ENCODE assay signal across 17 cellular contexts in the genomic region with DNA sequence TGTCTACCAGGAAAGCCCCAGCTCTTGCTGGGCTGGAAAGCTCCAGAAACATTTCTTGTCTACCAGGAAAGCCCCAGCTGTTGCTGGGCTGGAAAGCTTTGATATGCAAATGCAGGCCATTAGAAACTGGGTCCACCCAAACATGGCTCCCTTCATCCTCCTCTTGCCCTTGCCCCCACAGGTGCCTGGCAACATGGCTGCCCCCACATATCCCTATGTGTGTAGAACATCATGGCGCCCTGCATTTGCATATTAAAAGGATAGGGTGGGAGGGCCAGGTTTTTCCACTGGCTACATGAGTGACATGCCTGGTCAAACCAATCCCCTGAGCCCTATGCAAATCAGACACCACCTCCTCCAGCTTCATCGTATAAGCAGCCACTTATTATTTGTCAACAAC.
DNase-seq lines count a peak whose midpoint lies in the region; ATAC-seq and TF ChIP-seq lines count a peak whose summit lies in the region.
"Had no signal": no experiment of that assay in that cellular context is flagged by ENCODE, and none has a peak within 500 bp of the region (broad histone marks: within the 10 kb centered on the region; RNA-seq: fewer than 3 reads in every experiment).

No MANE protein-coding gene starts in this region.

- CTCF ChIA-PET in WTC11 (lab: Charles Lee): no interaction called here

- peaks cover 53% of the 10 kb centered on the region for H3K9me3 ChIP-seq in BLaER1
- no peaks in the 10 kb centered on the region for H3K9me3 ChIP-seq in endodermal cell (ENCODE audit: control insufficient read depth, low read length)
- H3K9me3 ChIP-seq in testis: no peaks in the 10 kb centered on the region
- H3K9me3 ChIP-seq: Caco-2 had no signal

- H3K27me3 ChIP-seq in BLaER1 (no peaks in the 10 kb centered on the region), endodermal cell (ENCODE audit: control insufficient read depth, insufficient read depth, low read length, poor library complexity, severe bottlenecking) (no peaks in the 10 kb centered on the region), testis (no peaks in the 10 kb centered on the region)
- H3K27me3 ChIP-seq: BLaER1 treated with 17β-estradiol and CSF1 and Interleukin-3, amounts not matched to agents 10 nM and 100 nM had no signal

- WGBS in endodermal cell (ENCODE audit: insufficient coverage in 1 of 2, insufficient read length in 1 of 2), 2 experiments: 94% methylated on average over 2 of the region's 2 CpGs; no CpG with 5 or more reads in 1 of the 2 experiments
- WGBS in testis, 2 donors: 69 to 83% methylated on average over 2 of the region's 2 CpGs

- no peaks in the 10 kb centered on the region for H4K20me1 ChIP-seq in BLaER1
- H4K20me1 ChIP-seq: BLaER1 treated with 17β-estradiol and CSF1 and Interleukin-3, amounts not matched to agents 10 nM and 100 nM had no signal

- peak; percentile 52; the same call in 1 of the 2 replicates for ATAC-seq in WTC11
- ATAC-seq: HCT116 had no signal

- no peak for TF ChIP-seq POLR2A in testis (IDR thresholded peaks at IDR 0.05)

- H3K4me1 ChIP-seq in BLaER1 (peaks cover 22% of the 10 kb centered on the region), endodermal cell (ENCODE audit: control insufficient read depth, insufficient read depth, low read length) (no peaks in the 10 kb centered on the region), testis (no peaks in the 10 kb centered on the region)

- intact Hi-C loops in testis (cut with DNase I; ENCODE audit: low total_unique reads): no loop called here
- intact Hi-C loops in CD14-positive monocyte (cut with micrococcal nuclease): no loop called here

- H3K4me3 Mint-ChIP-seq in WTC11 (no peak overlapping the region), endodermal cell (no peak overlapping the region), CD14-positive monocyte (no peak overlapping the region)
- H3K4me3 Mint-ChIP-seq: B cell; CD4-positive, alpha-beta memory T cell; H9 had no signal

- H3K4me1 Mint-ChIP-seq in WTC11 (peaks cover 14% of the 10 kb centered on the region), endodermal cell (peaks cover 7% of the 10 kb centered on the region), CD14-positive monocyte (no peaks in the 10 kb centered on the region)
- H3K4me1 Mint-ChIP-seq: B cell; CD4-positive, alpha-beta memory T cell had no signal

- H3K27ac Mint-ChIP-seq in WTC11 (no peak overlapping the region), endodermal cell (no peak overlapping the region), CD14-positive monocyte (no peak overlapping the region)
- H3K27ac Mint-ChIP-seq: B cell had no signal

- POLR2A ChIA-PET in WTC11 (lab: Charles Lee): no interaction called here

- H3K4me2 ChIP-seq in BLaER1: no peak overlapping the region

- H3K36me3 ChIP-seq in BLaER1 (peaks cover 66% of the 10 kb centered on the region), endodermal cell (ENCODE audit: control insufficient read depth, insufficient read depth, low read length) (no peaks in the 10 kb centered on the region), testis (ENCODE audit: low read depth, missing control alignments) (no peaks in the 10 kb centered on the region)

- H3K9ac ChIP-seq in BLaER1 (no peak overlapping the region), endodermal cell (ENCODE audit: extremely low read depth, low read length, poor library complexity, severe bottlenecking) (no peak overlapping the region)
- H3K9ac ChIP-seq: BLaER1 treated with 17β-estradiol and CSF1 and Interleukin-3, amounts not matched to agents 10 nM and 100 nM had no signal

- H3K36me3 Mint-ChIP-seq in WTC11 (no peaks in the 10 kb centered on the region), endodermal cell (ENCODE audit: low read depth) (no peaks in the 10 kb centered on the region), CD14-positive monocyte (no peaks in the 10 kb centered on the region)
- H3K36me3 Mint-ChIP-seq: CD4-positive, alpha-beta memory T cell had no signal

- H3K27ac ChIP-seq in BLaER1 (no peak overlapping the region), endodermal cell (ENCODE audit: low read depth, low read length) (no peak overlapping the region), testis (no peak overlapping the region)
- H3K27ac ChIP-seq: 22Rv1; BLaER1 treated with 17β-estradiol and CSF1 and Interleukin-3, amounts not matched to agents 10 nM and 100 nM had no signal

- TF ChIP-seq CTCF in WTC11 (IDR thresholded peaks at IDR 0.05): no peak
- no peak for TF ChIP-seq CTCF in endodermal cell (conservative IDR thresholded peaks at IDR 0.05)
- TF ChIP-seq CTCF in testis (IDR thresholded peaks at IDR 0.05): no peak
- no peak for TF ChIP-seq CTCF in GM13977 (IDR thresholded peaks at IDR 0.05; ENCODE audit: extremely low read depth, insufficient read depth, missing control alignments)
- no peak for TF ChIP-seq CTCF in CD14-positive monocyte (IDR thresholded peaks at IDR 0.05)

- H3K9me3 Mint-ChIP-seq in WTC11: peaks cover 3% of the 10 kb centered on the region; the same call in 1 of the 2 replicates
- H3K9me3 Mint-ChIP-seq in endodermal cell: no peaks in the 10 kb centered on the region
- H3K9me3 Mint-ChIP-seq in CD14-positive monocyte: peaks cover 2 to 11% (median 6%) of the 10 kb centered on the region in 7 donors
- H3K9me3 Mint-ChIP-seq: H9 had no signal

- in situ Hi-C loops in GM13977 (cut with MboI; ENCODE audit: low pct_unique_long_range_greater_than_20kb, low sequenced_read_pairs, unreplicated experiment): no loop called here

- H3K27me3 Mint-ChIP-seq in WTC11 (ENCODE audit: low read depth) (no peaks in the 10 kb centered on the region), endodermal cell (ENCODE audit: insufficient read depth) (no peaks in the 10 kb centered on the region), CD14-positive monocyte (ENCODE audit: low read depth in 3 of 3) (peaks cover 0 to 2% (median 0%) of the 10 kb centered on the region in 3 donors)
- H3K27me3 Mint-ChIP-seq: B cell; CD4-positive, alpha-beta memory T cell had no signal

- DNase-seq in WTC11 (ENCODE audit: low spot score) (no peak), endodermal cell (peak; percentile 56), testis (peak; percentile 43), NOMO-1 treated with DMSO at 0.1 percent for 48 hours (lab: John Stamatoyannopoulos, UW; ENCODE audit: unreplicated experiment) (no peak), GM13977 (ENCODE audit: low spot score) (no peak), COR-L47 (lab: John Stamatoyannopoulos, UW) (no peak), CD14-positive monocyte (ENCODE audit: low spot score) (no peak)
- DNase-seq: Caco-2; CD4-positive, alpha-beta memory T cell; DMS153; DND-41; H9 had no signal

- H3K4me3 ChIP-seq in BLaER1: peak overlapping the region; percentile 8; the same call in 1 of the 2 replicates
- no peak overlapping the region for H3K4me3 ChIP-seq in endodermal cell (ENCODE audit: low read length)
- no peak overlapping the region for H3K4me3 ChIP-seq in testis

TF ChIP-seq in WTC11, 78 proteins besides CTCF, POLR2A, EP300 and RAD21:
- TF ChIP-seq ZNF396 (CRISPR knock-in tag; IDR thresholded peaks at IDR 0.05; ENCODE audit: borderline replicate concordance): peak; percentile 69; the same call in 1 of the 2 replicates
- no peak for TF ChIP-seq NR1H2 (CRISPR knock-in tag; IDR thresholded peaks at IDR 0.05)
- TF ChIP-seq NR2C2 (CRISPR knock-in tag; IDR thresholded peaks at IDR 0.05): no peak
- TF ChIP-seq KAT7 (CRISPR knock-in tag; IDR thresholded peaks at IDR 0.05; ENCODE audit: borderline replicate concordance): no peak
- no peak for TF ChIP-seq JAZF1 (CRISPR knock-in tag; IDR thresholded peaks at IDR 0.05)

Comparison
In these comparisons a context has a peak if more than half of its experiments do, and no peak if none do; other contexts are left out.
1. DNase-seq: peak in endodermal cell (single experiment) and testis (single experiment); none in WTC11 (single experiment), NOMO-1 treated with DMSO at 0.1 percent for 48 hours (single experiment), GM13977 (single experiment), COR-L47 (single experiment) and CD14-positive monocyte (single experiment).